In the genomic region with DNA sequence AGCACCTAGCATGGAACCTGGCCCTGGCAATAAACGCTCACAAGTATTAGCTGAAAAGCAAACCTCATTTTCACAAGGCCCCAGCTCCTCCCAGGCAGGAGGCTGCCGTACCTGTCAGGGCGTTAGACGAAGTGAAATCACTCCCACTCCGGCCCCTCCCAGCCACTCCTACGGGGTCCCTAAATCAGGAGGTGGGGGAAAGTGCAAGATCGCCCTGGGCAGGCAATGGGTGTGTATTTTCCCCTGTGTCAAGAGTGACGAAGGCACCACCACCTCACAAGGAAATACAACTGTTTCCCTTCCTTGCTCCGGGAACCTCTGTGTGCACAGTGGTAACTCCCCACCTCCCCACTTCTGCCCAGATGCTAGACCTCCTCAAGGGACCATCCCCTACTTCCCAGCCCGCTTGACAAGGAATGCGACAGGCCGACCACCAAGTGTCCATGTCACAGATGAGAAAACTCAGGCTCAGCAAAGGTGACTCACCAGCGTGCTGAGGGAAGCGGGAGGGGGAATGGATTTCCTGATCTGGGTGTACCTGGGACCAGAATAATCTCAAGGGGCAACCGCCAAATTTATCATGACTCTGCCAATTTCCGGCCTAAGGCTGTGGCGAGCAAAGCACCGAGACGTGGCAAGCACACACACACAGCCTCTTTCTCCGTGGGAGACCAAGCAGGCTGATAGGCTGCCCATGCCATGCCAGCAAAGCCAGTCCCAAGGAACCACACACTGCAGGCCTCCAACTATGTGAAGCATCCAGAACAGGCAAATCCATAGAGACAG, we compare ENCODE assay signal across 8 cellular contexts. TPM values are rescaled to one million over a fixed set of nuclear protein-coding genes. Genes with fewer than 3 reads are reported as not detected.
DNase-seq lines count a peak whose midpoint lies in the region; ATAC-seq and TF ChIP-seq lines count a peak whose summit lies in the region.

No MANE protein-coding gene starts in this region.

- no peaks in the 10 kb centered on the region for H3K9me3 ChIP-seq in CD8-positive, alpha-beta T cell (ENCODE audit: low read length)
- no peaks in the 10 kb centered on the region for H3K9me3 ChIP-seq in OCI-LY3 (ENCODE audit: insufficient read depth, low read length)

- peaks cover 76% of the 10 kb centered on the region for H4K20me1 ChIP-seq in OCI-LY3 (ENCODE audit: insufficient read depth, low read length)

- peak overlapping the region; percentile 13 for H3K4me3 ChIP-seq in CD8-positive, alpha-beta T cell (ENCODE audit: low read depth, low read length)
- H3K4me3 ChIP-seq in OCI-LY3 (ENCODE audit: low read length) = peak overlapping the region; percentile 31; the same call in 1 of the 2 replicates

- peak overlapping the region; percentile 62 for H3K4me2 ChIP-seq in OCI-LY3 (ENCODE audit: low read length)

- CTCF ChIA-PET in CD8-positive, alpha-beta T cell (lab: Charles Lee) = interaction anchor here (1.2 kb wide), 1 partner anchor 50 kb away, joined by 4 read pairs; no protein-coding TSS in a partner anchor
- CTCF ChIA-PET in activated naive CD4-positive, alpha-beta T cell treated with anti-CD3 and anti-CD28 coated beads, Interleukin-2, amount 10 ng/mL, durations not matched to agents 7 days and 5 days (lab: Charles Lee) = interaction anchor here (0.6 kb wide), 1 partner anchor 46 kb away, joined by 3 read pairs; no protein-coding TSS in a partner anchor

- H3K27ac Mint-ChIP-seq in CD8-positive, alpha-beta T cell = peak overlapping the region; percentile 98
- peak overlapping the region; percentile 99 for H3K27ac Mint-ChIP-seq in activated naive CD4-positive, alpha-beta T cell treated with anti-CD3 and anti-CD28 coated beads, Interleukin-2, amount 10 ng/mL, durations not matched to agents 7 days and 5 days

- TF ChIP-seq CTCF in CD8-positive, alpha-beta T cell (IDR thresholded peaks at IDR 0.05) = no peak
- no peak for TF ChIP-seq CTCF in OCI-LY3 (IDR thresholded peaks at IDR 0.05; ENCODE audit: low read depth, low read length)

- no peaks in the 10 kb centered on the region for H3K27me3 Mint-ChIP-seq in CD8-positive, alpha-beta T cell (ENCODE audit: low read depth)
- no peaks in the 10 kb centered on the region for H3K27me3 Mint-ChIP-seq in activated naive CD4-positive, alpha-beta T cell treated with anti-CD3 and anti-CD28 coated beads, Interleukin-2, amount 10 ng/mL, durations not matched to agents 7 days and 5 days

- H2AFZ ChIP-seq in OCI-LY3 (ENCODE audit: low read depth, low read length) = no peak overlapping the region

- ATAC-seq in CD8-positive, alpha-beta T cell = peak; percentile 8
- ATAC-seq in GM18909 (IDR thresholded peaks at IDR 0.05; ENCODE audit: poor library complexity, unreplicated experiment) (no peak), GM21390 (IDR thresholded peaks at IDR 0.05; ENCODE audit: unreplicated experiment) (no peak)

- DNase-seq in CD8-positive, alpha-beta T cell = peak in 5 of 7 experiments; percentile 39 to 65 (median 57)
- DNase-seq in activated naive CD4-positive, alpha-beta T cell treated with anti-CD3 and anti-CD28 coated beads, Interleukin-2, amount 10 ng/mL, durations not matched to agents 7 days and 5 days = peak; percentile 57
- DNase-seq in myocyte (ENCODE audit: low read depth) (peak; percentile 12), NCI-H2107 (lab: John Stamatoyannopoulos, UW) (no peak), GM03348 (ENCODE audit: low spot score) (no peak)

- peaks cover 86% of the 10 kb centered on the region for H3K4me1 ChIP-seq in CD8-positive, alpha-beta T cell (ENCODE audit: insufficient read depth, low read length)
- H3K4me1 ChIP-seq in OCI-LY3 (ENCODE audit: low read length) = peaks cover 46% of the 10 kb centered on the region

- peak overlapping the region; percentile 80 for H3K4me3 Mint-ChIP-seq in CD8-positive, alpha-beta T cell
- H3K4me3 Mint-ChIP-seq in activated naive CD4-positive, alpha-beta T cell treated with anti-CD3 and anti-CD28 coated beads, Interleukin-2, amount 10 ng/mL, durations not matched to agents 7 days and 5 days = peak overlapping the region; percentile 75

- intact Hi-C loops in CD8-positive, alpha-beta T cell (cut with DNase I, micrococcal nuclease) = loop anchor here (10.0 kb wide), 2 partner anchors 137 to 383 kb away; a partner anchor contains a TSS

- POLR2A ChIA-PET in CD8-positive, alpha-beta T cell (lab: Charles Lee) = interaction anchor here (1.1 kb wide), 1 partner anchor 156 kb away, joined by 3 read pairs; a partner anchor contains a TSS

- peak overlapping the region; percentile 34 for H3K27ac ChIP-seq in CD8-positive, alpha-beta T cell (ENCODE audit: low read depth, low read length)
- peak overlapping the region; percentile 48 for H3K27ac ChIP-seq in OCI-LY3 (ENCODE audit: low read length)

- H3K36me3 Mint-ChIP-seq in CD8-positive, alpha-beta T cell = peaks cover 40% of the 10 kb centered on the region
- peaks cover 43% of the 10 kb centered on the region for H3K36me3 Mint-ChIP-seq in activated naive CD4-positive, alpha-beta T cell treated with anti-CD3 and anti-CD28 coated beads, Interleukin-2, amount 10 ng/mL, durations not matched to agents 7 days and 5 days

- peak overlapping the region; percentile 32; the same call in 1 of the 2 replicates for H3K9ac ChIP-seq in OCI-LY3 (ENCODE audit: low read length)

- H3K79me2 ChIP-seq in OCI-LY3 (ENCODE audit: low read length) = peaks cover 100% of the 10 kb centered on the region

- H3K4me1 Mint-ChIP-seq in CD8-positive, alpha-beta T cell (ENCODE audit: low read depth) = peaks cover 74% of the 10 kb centered on the region
- H3K4me1 Mint-ChIP-seq in activated naive CD4-positive, alpha-beta T cell treated with anti-CD3 and anti-CD28 coated beads, Interleukin-2, amount 10 ng/mL, durations not matched to agents 7 days and 5 days = peaks cover 67% of the 10 kb centered on the region

- H3K36me3 ChIP-seq in CD8-positive, alpha-beta T cell (ENCODE audit: insufficient read depth, low read length) = peaks cover 9% of the 10 kb centered on the region
- peaks cover 75% of the 10 kb centered on the region for H3K36me3 ChIP-seq in OCI-LY3 (replicated peaks; ENCODE audit: low read depth, low read length)

- no peaks in the 10 kb centered on the region for H3K9me3 Mint-ChIP-seq in CD8-positive, alpha-beta T cell
- H3K9me3 Mint-ChIP-seq in activated naive CD4-positive, alpha-beta T cell treated with anti-CD3 and anti-CD28 coated beads, Interleukin-2, amount 10 ng/mL, durations not matched to agents 7 days and 5 days = no peaks in the 10 kb centered on the region

- no peaks in the 10 kb centered on the region for H3K27me3 ChIP-seq in CD8-positive, alpha-beta T cell (ENCODE audit: insufficient read depth, low read length)
- H3K27me3 ChIP-seq in OCI-LY3 (ENCODE audit: low read depth, low read length) = no peaks in the 10 kb centered on the region

RNA-seq across cellular contexts. Expression of a gene that starts 7.3 kb away (rescaled TPM):
- total RNA-seq in CD8-positive, alpha-beta T cell = 100 to 1,000 TPM; 163 to 172 TPM
- 64.6 and 68.0 TPM in 2 replicates for total RNA-seq in myocyte
- 67.2 TPM for polyA plus RNA-seq in myocyte (2012)

RNA-seq across cellular contexts. Expression of a gene that starts 22.9 kb away (rescaled TPM):
- total RNA-seq in CD8-positive, alpha-beta T cell = 1 to 10 TPM; 8.9 to 9.3 TPM
- total RNA-seq in myocyte = 0.73 and 0.83 TPM in 2 replicates
- 1.4 TPM for polyA plus RNA-seq in myocyte (2012)

RNA-seq across cellular contexts. Expression of a gene that starts 28.4 kb away (rescaled TPM):
- total RNA-seq in CD8-positive, alpha-beta T cell = 10 to 100 TPM; 18.8 to 18.9 TPM
- total RNA-seq in myocyte = 37.1 and 39.3 TPM in 2 replicates
- 35.3 TPM for polyA plus RNA-seq in myocyte (2012)

RNA-seq across cellular contexts. Expression of a gene that starts 32.3 kb away (rescaled TPM):
- 1 to 10 TPM; 5.2 to 6.0 TPM for total RNA-seq in CD8-positive, alpha-beta T cell
- 5.5 and 12.2 TPM in 2 replicates for total RNA-seq in myocyte
- 24.7 TPM for polyA plus RNA-seq in myocyte (2012)

RNA-seq across cellular contexts. Expression of a gene that starts 42.2 kb away (rescaled TPM):
- not detected for total RNA-seq in CD8-positive, alpha-beta T cell
- 0.05 and 0.31 TPM in 2 replicates for total RNA-seq in myocyte
- 0.42 TPM for polyA plus RNA-seq in myocyte (2012)

Comparison
In these comparisons a context has a peak if more than half of its experiments do, and no peak if none do; other contexts are left out.
1. DNase-seq: peak in CD8-positive, alpha-beta T cell (5 of 7), activated naive CD4-positive, alpha-beta T cell treated with anti-CD3 and anti-CD28 coated beads, Interleukin-2, amount 10 ng/mL, durations not matched to agents 7 days and 5 days (single experiment) and myocyte (single experiment); none in NCI-H2107 (single experiment) and GM03348 (single experiment).